Comparison of ENCODE assay signal across 1 cellular context in genomic region chr7:2273866-2274265, GRCh38.
TF ChIP-seq lines count a peak whose summit lies in the region.

No MANE protein-coding gene starts in this region.

TF ChIP-seq in K562, 482 proteins besides CTCF, POLR2A, EP300 and RAD21:
- TF ChIP-seq E2F5 (CRISPR knock-in tag; IDR thresholded peaks at IDR 0.05) (no peak), ZBTB33 (CRISPR knock-in tag; IDR thresholded peaks at IDR 0.05) (peak; percentile 83)
